31 cellular contexts compared by ENCODE assay signal in the genomic region with DNA sequence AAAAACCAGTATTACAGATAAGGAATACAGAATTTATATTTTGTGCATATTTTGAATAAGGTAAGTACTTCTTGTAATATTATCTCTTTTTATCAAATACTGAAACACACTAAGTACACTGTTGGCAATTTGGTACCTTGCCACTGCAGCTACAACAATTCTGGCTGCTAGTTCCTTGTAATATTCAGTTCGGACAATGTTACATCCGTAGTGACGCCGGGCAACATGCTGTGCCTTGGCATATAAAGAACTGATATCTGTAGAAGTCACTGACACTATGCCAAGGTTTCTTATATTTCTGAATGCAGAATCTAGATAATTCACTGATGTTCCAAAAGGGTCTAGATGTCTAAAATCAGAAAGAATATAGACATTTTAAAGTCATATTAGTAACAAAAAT.
"Had no signal": no experiment of that assay in that cellular context is flagged by ENCODE, and none has a peak within 500 bp of the region (broad histone marks: within the 10 kb centered on the region; RNA-seq: fewer than 3 reads in every experiment).

No MANE protein-coding gene starts in this region.

- H3K4me1 ChIP-seq: ascending aorta, esophagus muscularis mucosa, heart right ventricle, left lung, lower lobe of right lung, pancreas, prostate gland, sigmoid colon, thyroid gland, upper lobe of left lung, vagina had no signal

- DNase-seq: activated CD4-positive, alpha-beta memory T cell treated with anti-CD3 and anti-CD28 coated beads, Interleukin-2, amount 10 ng/mL, durations not matched to agents 7 days and 5 days; activated CD4-positive, alpha-beta T cell treated with anti-CD3 and anti-CD28 coated beads for 1 hour; activated CD4-positive, alpha-beta T cell treated with anti-CD3 and anti-CD28 coated beads, Interleukin-2, amount 10 ng/mL, durations not matched to agents 7 days and 5 days; activated CD8-positive, alpha-beta memory T cell treated with anti-CD3 and anti-CD28 coated beads, Interleukin-2, amount 50 U/mL, for 48 hours; activated gamma-delta T cell; activated naive CD4-positive, alpha-beta T cell treated with anti-CD3 and anti-CD28 coated beads, Interleukin-2, amount 10 ng/mL, durations not matched to agents 7 days and 5 days; activated naive CD8-positive, alpha-beta T cell treated with anti-CD3 and anti-CD28 coated beads, Interleukin-2, amount 10 ng/mL, durations not matched to agents 7 days and 5 days; activated T-cell treated with anti-CD3 and anti-CD28 coated beads, Interleukin-2, amount 50 U/mL, for 24 hours; brain microvascular endothelial cell; foreskin melanocyte; heart right ventricle; left lung; lower lobe of right lung; mesenchymal stem cell; naive thymus-derived CD8-positive, alpha-beta T cell; nucleus accumbens; pancreas; retina; sigmoid colon; small intestine; stimulated activated CD4-positive, alpha-beta T cell treated with anti-CD3 and anti-CD28 coated beads, Interleukin-4, amount 100 ng/mL, for 24 hours; stimulated activated naive CD8-positive, alpha-beta T cell treated with anti-CD3 and anti-CD28 coated beads, Interleukin-15, amount 100 ng/mL, for 72 hours; T-helper 9 cell; thyroid gland; upper lobe of left lung had no signal

- H3K9me3 ChIP-seq: ascending aorta, esophagus muscularis mucosa, heart right ventricle, left lung, lower lobe of right lung, pancreas, prostate gland, sigmoid colon, thyroid gland, upper lobe of left lung, vagina had no signal

- H3K27me3 ChIP-seq: ascending aorta, brain microvascular endothelial cell, esophagus muscularis mucosa, heart right ventricle, left lung, pancreas, sigmoid colon, thyroid gland, upper lobe of left lung, vagina had no signal

- H3K27ac ChIP-seq: ascending aorta, brain microvascular endothelial cell, esophagus muscularis mucosa, heart right ventricle, left lung, lower lobe of right lung, pancreas, prostate gland, sigmoid colon, thyroid gland, upper lobe of left lung, vagina had no signal

- H3K4me3 ChIP-seq: ascending aorta, esophagus muscularis mucosa, heart right ventricle, left lung, lower lobe of right lung, pancreas, prostate gland, sigmoid colon, thyroid gland, upper lobe of left lung, vagina had no signal

- ATAC-seq: heart right ventricle; left lung; lower lobe of right lung; naive thymus-derived CD8-positive, alpha-beta T cell; pancreas; stimulated activated effector memory CD8-positive, alpha-beta T cell treated with anti-CD3 and anti-CD28 coated beads, Interleukin-12 subunit alpha, Interleukin-12 subunit beta, amount 100 ng/mL, for 72 hours; stimulated activated naive CD8-positive, alpha-beta T cell treated with anti-CD3 and anti-CD28 coated beads, Interleukin-15, amount 100 ng/mL, for 72 hours; WTC11 had no signal

- H3K36me3 ChIP-seq: prostate gland had no signal
